Comparison of ENCODE assay signal across 30 cellular contexts in genomic region chr2:1588051-1588993, GRCh38.
DNase-seq lines count a peak whose midpoint lies in the region; ATAC-seq and TF ChIP-seq lines count a peak whose summit lies in the region.
"Had no signal": no experiment of that assay in that cellular context is flagged by ENCODE, and none has a peak within 500 bp of the region (broad histone marks: within the 10 kb centered on the region; RNA-seq: fewer than 3 reads in every experiment).

No MANE protein-coding gene starts in this region.

- no peak overlapping the region for H4K8ac ChIP-seq in mesenchymal stem cell (ENCODE audit: low read length)

- no peak overlapping the region for H3K14ac ChIP-seq in mesenchymal stem cell (ENCODE audit: low read length in 2 of 2)

- H2BK5ac ChIP-seq in mesenchymal stem cell (ENCODE audit: low read depth, low read length, poor library complexity, severe bottlenecking), result no peak overlapping the region

- intact Hi-C loops in MCF 10A (cut with micrococcal nuclease) (no loop called here), breast epithelium (cut with DNase I; ENCODE audit: low total_unique reads) (no loop called here)

- H3K4me2 ChIP-seq in mesenchymal stem cell (ENCODE audit: low read length, poor library complexity, severe bottlenecking), result no peak overlapping the region

- CTCF ChIA-PET in MCF 10A (lab: Yijun Ruan, JAX), result interaction anchor here (0.6 to 0.7 kb wide), 2 partner anchors 12 to 724 kb away, joined by 3 read pairs; no protein-coding TSS in a partner anchor

- H3K9me3 Mint-ChIP-seq in MCF 10A (ENCODE audit: unreplicated experiment), result no peaks in the 10 kb centered on the region
- H3K9me3 Mint-ChIP-seq: CD4-positive, alpha-beta T cell; memory B cell; type B pancreatic cell had no signal

- peak overlapping the region in 1 of 2 experiments; percentile 3 for H3K18ac ChIP-seq in mesenchymal stem cell (ENCODE audit: low read depth in 1 of 2, low read length in 2 of 2)

- H3K27me3 ChIP-seq in breast epithelium (no peaks in the 10 kb centered on the region), mesenchymal stem cell (ENCODE audit: control insufficient read depth in 1 of 2, insufficient read depth in 1 of 2, low read length in 2 of 2) (peaks cover 0 to 56% of the 10 kb centered on the region in 2 experiments), upper lobe of left lung (no peaks in the 10 kb centered on the region)

- H3K27ac ChIP-seq in breast epithelium, result no peak overlapping the region
- no peak overlapping the region for H3K27ac ChIP-seq in mesenchymal stem cell (ENCODE audit: low read length, poor library complexity, severe bottlenecking)
- peak overlapping the region in 3 of 4 donors; percentile 41 to 54 (median 43) for H3K27ac ChIP-seq in upper lobe of left lung
- H3K27ac ChIP-seq: GM23248, VCaP had no signal

- peak overlapping the region; percentile 78 for H2AK5ac ChIP-seq in mesenchymal stem cell (ENCODE audit: low read length, severe bottlenecking)

- no peak for TF ChIP-seq POLR2A in breast epithelium (IDR thresholded peaks at IDR 0.05)
- TF ChIP-seq POLR2A in upper lobe of left lung (IDR thresholded peaks at IDR 0.05), result no peak

- H3K9me3 ChIP-seq in breast epithelium, result no peaks in the 10 kb centered on the region
- no peaks in the 10 kb centered on the region for H3K9me3 ChIP-seq in mesenchymal stem cell (ENCODE audit: control insufficient read depth, low read length)
- H3K9me3 ChIP-seq in upper lobe of left lung, result no peaks in the 10 kb centered on the region

- peaks cover 21% of the 10 kb centered on the region for H3K4me1 Mint-ChIP-seq in MCF 10A (ENCODE audit: insufficient read depth, unreplicated experiment)
- H3K4me1 Mint-ChIP-seq: memory B cell had no signal

- H3K36me3 ChIP-seq in breast epithelium (no peaks in the 10 kb centered on the region), mesenchymal stem cell (ENCODE audit: control insufficient read depth in 1 of 2, insufficient read depth in 2 of 2, low read depth in 1 of 2, low read length in 2 of 2) (no peaks in the 10 kb centered on the region), upper lobe of left lung (no peaks in the 10 kb centered on the region)

- DNase-seq in MCF 10A (ENCODE audit: unreplicated experiment) (no peak), breast epithelium (ENCODE audit: low spot score in 2 of 2) (no peak), SW480 (ENCODE audit: low spot score) (peak; percentile 62), mesenchymal stem cell (no peak), upper lobe of left lung (peak in 1 of 2 donors; percentile 67), NCI-H2107 (lab: John Stamatoyannopoulos, UW) (no peak), ACHN (no peak)
- DNase-seq in stimulated activated CD4-positive, alpha-beta T cell treated with anti-CD3 and anti-CD28 coated beads, Interleukin-4, amount 100 ng/mL, for 1 hour, result no peak
- DNase-seq: 8988T; activated CD4-positive, alpha-beta T cell treated with anti-CD3 and anti-CD28 coated beads for 4 hours; activated CD8-positive, alpha-beta memory T cell treated with anti-CD3 and anti-CD28 coated beads for 24 hours; activated T-cell treated with anti-CD3 and anti-CD28 coated beads for 4 hours; anterior cingulate cortex; DND-41; GM23248; NCI-H1092 treated with DMSO at 0.1 percent for 48 hours; NCI-H1930; PC-9; SIG-M5; stimulated activated CD4-positive, alpha-beta T cell treated with anti-CD3 and anti-CD28 coated beads, Interleukin-12 subunit alpha, Interleukin-12 subunit beta, amount 100 ng/mL, for 4 hours; stimulated activated CD4-positive, alpha-beta T cell treated with anti-CD3 and anti-CD28 coated beads, Interleukin-2, amount 100 ng/mL, for 48 hours; SW 1271; T-helper 9 cell had no signal

- TF ChIP-seq CTCF in MCF 10A (IDR thresholded peaks at IDR 0.05; ENCODE audit: unreplicated experiment) (no peak), breast epithelium (IDR thresholded peaks at IDR 0.05) (no peak), upper lobe of left lung (IDR thresholded peaks at IDR 0.05) (no peak)

- peak overlapping the region in 1 of 2 experiments; percentile 15 for H2BK12ac ChIP-seq in mesenchymal stem cell (ENCODE audit: low read length in 2 of 2)

- H3K4me1 ChIP-seq in breast epithelium, result peaks cover 0 to under 1% of the 10 kb centered on the region in 2 donors
- H3K4me1 ChIP-seq in mesenchymal stem cell (ENCODE audit: control insufficient read depth, insufficient read depth, low read depth, low read length), result peaks cover 59% of the 10 kb centered on the region
- H3K4me1 ChIP-seq in upper lobe of left lung, result peaks cover 18 to 41% (median 23%) of the 10 kb centered on the region in 4 donors

- WGBS in mesenchymal stem cell, result 83% methylated on average over 27 of the region's 28 CpGs
- 73 to 81% methylated on average over 15 to 27 of the region's 28 CpGs for WGBS in upper lobe of left lung, 2 donors

- no peak overlapping the region for H2BK120ac ChIP-seq in mesenchymal stem cell (ENCODE audit: low read depth, low read length)

- peak overlapping the region; percentile 19 for H3K27ac Mint-ChIP-seq in MCF 10A (ENCODE audit: low read depth, unreplicated experiment)
- H3K27ac Mint-ChIP-seq: activated naive CD8-positive, alpha-beta T cell; CD4-positive, alpha-beta T cell; memory B cell; progenitor cell of endocrine pancreas; type B pancreatic cell had no signal

- H3K4me3 Mint-ChIP-seq in MCF 10A (ENCODE audit: unreplicated experiment), result no peak overlapping the region
- H3K4me3 Mint-ChIP-seq: activated naive CD8-positive, alpha-beta T cell; CD4-positive, alpha-beta T cell; memory B cell; type B pancreatic cell had no signal

- no TSS peak for BruUV-seq in MCF 10A (replicated peaks; lab: Mats Ljungman, UMichigan)

- peaks cover 5% of the 10 kb centered on the region for H3K36me3 Mint-ChIP-seq in MCF 10A (ENCODE audit: insufficient read depth, unreplicated experiment)
- H3K36me3 Mint-ChIP-seq: activated naive CD8-positive, alpha-beta T cell; memory B cell; type B pancreatic cell had no signal

- no peak overlapping the region for H2AFZ ChIP-seq in mesenchymal stem cell (ENCODE audit: low read depth, low read length)
- H2AFZ ChIP-seq: GM23248, PC-9 had no signal

- POLR2A ChIA-PET in MCF 10A (lab: Yijun Ruan, JAX), result no interaction called here

- no peaks in the 10 kb centered on the region for H3K79me1 ChIP-seq in mesenchymal stem cell (replicated peaks; ENCODE audit: low read length, poor library complexity, severe bottlenecking)

- peak in 1 of 2 donors; percentile 23 for ATAC-seq in upper lobe of left lung (ENCODE audit: low FRiP score in 2 of 2)
- ATAC-seq: sciatic nerve had no signal

- H3K23ac ChIP-seq in mesenchymal stem cell (ENCODE audit: low read length in 2 of 2), result no peak overlapping the region

- no peak overlapping the region for H3K4ac ChIP-seq in mesenchymal stem cell (ENCODE audit: low read depth in 1 of 2, low read length in 2 of 2)

- no peak overlapping the region for H4K91ac ChIP-seq in mesenchymal stem cell (ENCODE audit: low read length)

- H3K4me3 ChIP-seq in breast epithelium (no peak overlapping the region), mesenchymal stem cell (ENCODE audit: insufficient read depth in 1 of 2, low read depth in 1 of 2, low read length in 2 of 2) (no peak overlapping the region), upper lobe of left lung (no peak overlapping the region)
- H3K4me3 ChIP-seq: GM23248, PC-9 had no signal

- in situ Hi-C loops in ACHN (cut with HindIII; ENCODE audit: low pct_ligation_motif_present, low pct_unique_long_range_greater_than_20kb, low sequenced_read_pairs), result loop anchor here (25.0 kb wide), 1 partner anchor 149 kb away; the partner anchor contains the start of gene PXDN

- no peak overlapping the region for H3K9ac ChIP-seq in mesenchymal stem cell (ENCODE audit: low read length)
- H3K9ac ChIP-seq: GM23248 had no signal

- no peak overlapping the region for H2BK15ac ChIP-seq in mesenchymal stem cell (ENCODE audit: low read depth, poor library complexity, severe bottlenecking)

- no peaks in the 10 kb centered on the region for H3K27me3 Mint-ChIP-seq in MCF 10A (ENCODE audit: insufficient read depth, unreplicated experiment)

- no peak for TF ChIP-seq EP300 in upper lobe of left lung (IDR thresholded peaks at IDR 0.05)

Comparison
In these comparisons a context has a peak if more than half of its experiments do, and no peak if none do; other contexts are left out.
1. H3K27ac ChIP-seq: peak in upper lobe of left lung (3 of 4); none in breast epithelium (0 of 2) and mesenchymal stem cell (single experiment).